Comparison of ENCODE assay signal across 1 cellular context in the genomic region with DNA sequence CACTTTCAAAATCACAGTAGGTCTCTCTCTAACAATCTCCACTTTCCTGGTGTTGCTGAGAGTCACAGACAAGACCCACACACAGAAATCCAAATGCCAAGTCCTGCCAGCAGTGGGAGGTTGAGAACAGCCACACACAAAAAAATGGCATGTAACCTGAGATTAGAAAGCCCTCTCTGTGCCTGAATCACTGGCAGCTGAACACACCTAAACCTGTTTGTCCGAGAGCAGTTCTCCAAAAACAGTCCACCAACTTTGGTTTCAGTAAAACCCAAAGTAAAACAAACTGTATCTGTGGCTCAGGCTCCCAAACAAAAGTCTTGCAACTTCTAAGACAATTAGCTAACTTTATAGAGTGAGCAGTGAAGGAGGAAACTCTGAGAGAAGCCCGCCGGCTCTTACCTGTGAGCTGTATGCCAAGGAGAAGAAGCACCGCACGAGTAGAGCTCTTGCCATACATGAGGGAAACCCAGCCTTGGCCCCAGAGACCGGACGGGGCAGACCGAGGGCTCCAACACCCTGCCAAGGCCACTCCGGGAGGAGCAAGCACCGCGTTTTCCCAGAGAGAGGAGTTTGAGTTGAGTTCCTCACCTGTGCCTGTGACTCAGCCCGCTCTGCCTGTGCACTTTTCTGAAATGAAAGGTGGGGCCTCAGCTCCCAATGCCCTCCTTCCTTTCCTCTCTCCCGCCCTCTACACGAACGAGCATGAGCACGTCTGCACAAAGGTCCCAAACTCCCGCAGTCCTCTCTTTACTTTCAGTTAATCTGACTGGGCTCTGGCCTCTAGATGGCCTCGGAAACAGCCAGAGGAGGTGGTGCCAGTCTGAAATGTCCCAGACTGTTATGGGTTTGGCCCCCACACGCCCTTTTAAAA.
TF ChIP-seq lines count a peak whose summit lies in the region.

A gene (minus strand): TSS at position 604 of the 874 bp plus-strand sequence. CDS start 144 bp downstream, at position 460.

TF ChIP-seq in HepG2, 621 proteins besides CTCF, POLR2A, EP300 and RAD21 (continued from another document and continues in another):
- TF ChIP-seq, protein P1, sequence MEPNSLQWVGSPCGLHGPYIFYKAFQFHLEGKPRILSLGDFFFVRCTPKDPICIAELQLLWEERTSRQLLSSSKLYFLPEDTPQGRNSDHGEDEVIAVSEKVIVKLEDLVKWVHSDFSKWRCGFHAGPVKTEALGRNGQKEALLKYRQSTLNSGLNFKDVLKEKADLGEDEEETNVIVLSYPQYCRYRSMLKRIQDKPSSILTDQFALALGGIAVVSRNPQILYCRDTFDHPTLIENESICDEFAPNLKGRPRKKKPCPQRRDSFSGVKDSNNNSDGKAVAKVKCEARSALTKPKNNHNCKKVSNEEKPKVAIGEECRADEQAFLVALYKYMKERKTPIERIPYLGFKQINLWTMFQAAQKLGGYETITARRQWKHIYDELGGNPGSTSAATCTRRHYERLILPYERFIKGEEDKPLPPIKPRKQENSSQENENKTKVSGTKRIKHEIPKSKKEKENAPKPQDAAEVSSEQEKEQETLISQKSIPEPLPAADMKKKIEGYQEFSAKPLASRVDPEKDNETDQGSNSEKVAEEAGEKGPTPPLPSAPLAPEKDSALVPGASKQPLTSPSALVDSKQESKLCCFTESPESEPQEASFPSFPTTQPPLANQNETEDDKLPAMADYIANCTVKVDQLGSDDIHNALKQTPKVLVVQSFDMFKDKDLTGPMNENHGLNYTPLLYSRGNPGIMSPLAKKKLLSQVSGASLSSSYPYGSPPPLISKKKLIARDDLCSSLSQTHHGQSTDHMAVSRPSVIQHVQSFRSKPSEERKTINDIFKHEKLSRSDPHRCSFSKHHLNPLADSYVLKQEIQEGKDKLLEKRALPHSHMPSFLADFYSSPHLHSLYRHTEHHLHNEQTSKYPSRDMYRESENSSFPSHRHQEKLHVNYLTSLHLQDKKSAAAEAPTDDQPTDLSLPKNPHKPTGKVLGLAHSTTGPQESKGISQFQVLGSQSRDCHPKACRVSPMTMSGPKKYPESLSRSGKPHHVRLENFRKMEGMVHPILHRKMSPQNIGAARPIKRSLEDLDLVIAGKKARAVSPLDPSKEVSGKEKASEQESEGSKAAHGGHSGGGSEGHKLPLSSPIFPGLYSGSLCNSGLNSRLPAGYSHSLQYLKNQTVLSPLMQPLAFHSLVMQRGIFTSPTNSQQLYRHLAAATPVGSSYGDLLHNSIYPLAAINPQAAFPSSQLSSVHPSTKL (CRISPR knock-in tag; IDR thresholded peaks at IDR 0.05): no peak
- TF ChIP-seq SMYD3 (CRISPR knock-in tag; IDR thresholded peaks at IDR 0.05) (no peak), YEATS4 (CRISPR knock-in tag; IDR thresholded peaks at IDR 0.05; ENCODE audit: borderline replicate concordance) (0 out of 2 replicates have a peak, but pooled peaks have one; percentile 21), NCOA2 (CRISPR knock-in tag; IDR thresholded peaks at IDR 0.05) (peak; percentile 30; the same call in 1 of the 2 replicates), GTF3A (CRISPR knock-in tag; conservative IDR thresholded peaks at IDR 0.05) (no peak), FOXJ3 (CRISPR knock-in tag; IDR thresholded peaks at IDR 0.05; ENCODE audit: borderline replicate concordance) (no peak), ZNF33A (CRISPR knock-in tag; IDR thresholded peaks at IDR 0.05; ENCODE audit: borderline replicate concordance) (no peak), HMG20A (CRISPR knock-in tag; IDR thresholded peaks at IDR 0.05; ENCODE audit: borderline replicate concordance) (no peak), ZNF230 (CRISPR knock-in tag; IDR thresholded peaks at IDR 0.05) (no peak), BRCA1 (CRISPR knock-in tag; IDR thresholded peaks at IDR 0.05) (no peak), GTF2F1 (IDR thresholded peaks at IDR 0.05; ENCODE audit: low read length) (no peak), ZNF670 (CRISPR knock-in tag; IDR thresholded peaks at IDR 0.05; ENCODE audit: borderline replicate concordance) (no peak), ZNF878 (CRISPR knock-in tag; IDR thresholded peaks at IDR 0.05) (no peak), ZNF468 (CRISPR knock-in tag; IDR thresholded peaks at IDR 0.05) (no peak), ZNF329 (CRISPR knock-in tag; IDR thresholded peaks at IDR 0.05; ENCODE audit: low read depth) (no peak), RFX1 (IDR thresholded peaks at IDR 0.05) (no peak), HIVEP1 (CRISPR knock-in tag; IDR thresholded peaks at IDR 0.05) (no peak; the same call in 1 of the 2 replicates), JUN (CRISPR knock-in tag; IDR thresholded peaks at IDR 0.05) (no peak), ELF3 (CRISPR knock-in tag; IDR thresholded peaks at IDR 0.05) (peak; percentile 16)
- TF ChIP-seq, protein P2, sequence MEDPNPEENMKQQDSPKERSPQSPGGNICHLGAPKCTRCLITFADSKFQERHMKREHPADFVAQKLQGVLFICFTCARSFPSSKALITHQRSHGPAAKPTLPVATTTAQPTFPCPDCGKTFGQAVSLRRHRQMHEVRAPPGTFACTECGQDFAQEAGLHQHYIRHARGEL (CRISPR knock-in tag; IDR thresholded peaks at IDR 0.05): no peak
- TF ChIP-seq, protein P3, sequence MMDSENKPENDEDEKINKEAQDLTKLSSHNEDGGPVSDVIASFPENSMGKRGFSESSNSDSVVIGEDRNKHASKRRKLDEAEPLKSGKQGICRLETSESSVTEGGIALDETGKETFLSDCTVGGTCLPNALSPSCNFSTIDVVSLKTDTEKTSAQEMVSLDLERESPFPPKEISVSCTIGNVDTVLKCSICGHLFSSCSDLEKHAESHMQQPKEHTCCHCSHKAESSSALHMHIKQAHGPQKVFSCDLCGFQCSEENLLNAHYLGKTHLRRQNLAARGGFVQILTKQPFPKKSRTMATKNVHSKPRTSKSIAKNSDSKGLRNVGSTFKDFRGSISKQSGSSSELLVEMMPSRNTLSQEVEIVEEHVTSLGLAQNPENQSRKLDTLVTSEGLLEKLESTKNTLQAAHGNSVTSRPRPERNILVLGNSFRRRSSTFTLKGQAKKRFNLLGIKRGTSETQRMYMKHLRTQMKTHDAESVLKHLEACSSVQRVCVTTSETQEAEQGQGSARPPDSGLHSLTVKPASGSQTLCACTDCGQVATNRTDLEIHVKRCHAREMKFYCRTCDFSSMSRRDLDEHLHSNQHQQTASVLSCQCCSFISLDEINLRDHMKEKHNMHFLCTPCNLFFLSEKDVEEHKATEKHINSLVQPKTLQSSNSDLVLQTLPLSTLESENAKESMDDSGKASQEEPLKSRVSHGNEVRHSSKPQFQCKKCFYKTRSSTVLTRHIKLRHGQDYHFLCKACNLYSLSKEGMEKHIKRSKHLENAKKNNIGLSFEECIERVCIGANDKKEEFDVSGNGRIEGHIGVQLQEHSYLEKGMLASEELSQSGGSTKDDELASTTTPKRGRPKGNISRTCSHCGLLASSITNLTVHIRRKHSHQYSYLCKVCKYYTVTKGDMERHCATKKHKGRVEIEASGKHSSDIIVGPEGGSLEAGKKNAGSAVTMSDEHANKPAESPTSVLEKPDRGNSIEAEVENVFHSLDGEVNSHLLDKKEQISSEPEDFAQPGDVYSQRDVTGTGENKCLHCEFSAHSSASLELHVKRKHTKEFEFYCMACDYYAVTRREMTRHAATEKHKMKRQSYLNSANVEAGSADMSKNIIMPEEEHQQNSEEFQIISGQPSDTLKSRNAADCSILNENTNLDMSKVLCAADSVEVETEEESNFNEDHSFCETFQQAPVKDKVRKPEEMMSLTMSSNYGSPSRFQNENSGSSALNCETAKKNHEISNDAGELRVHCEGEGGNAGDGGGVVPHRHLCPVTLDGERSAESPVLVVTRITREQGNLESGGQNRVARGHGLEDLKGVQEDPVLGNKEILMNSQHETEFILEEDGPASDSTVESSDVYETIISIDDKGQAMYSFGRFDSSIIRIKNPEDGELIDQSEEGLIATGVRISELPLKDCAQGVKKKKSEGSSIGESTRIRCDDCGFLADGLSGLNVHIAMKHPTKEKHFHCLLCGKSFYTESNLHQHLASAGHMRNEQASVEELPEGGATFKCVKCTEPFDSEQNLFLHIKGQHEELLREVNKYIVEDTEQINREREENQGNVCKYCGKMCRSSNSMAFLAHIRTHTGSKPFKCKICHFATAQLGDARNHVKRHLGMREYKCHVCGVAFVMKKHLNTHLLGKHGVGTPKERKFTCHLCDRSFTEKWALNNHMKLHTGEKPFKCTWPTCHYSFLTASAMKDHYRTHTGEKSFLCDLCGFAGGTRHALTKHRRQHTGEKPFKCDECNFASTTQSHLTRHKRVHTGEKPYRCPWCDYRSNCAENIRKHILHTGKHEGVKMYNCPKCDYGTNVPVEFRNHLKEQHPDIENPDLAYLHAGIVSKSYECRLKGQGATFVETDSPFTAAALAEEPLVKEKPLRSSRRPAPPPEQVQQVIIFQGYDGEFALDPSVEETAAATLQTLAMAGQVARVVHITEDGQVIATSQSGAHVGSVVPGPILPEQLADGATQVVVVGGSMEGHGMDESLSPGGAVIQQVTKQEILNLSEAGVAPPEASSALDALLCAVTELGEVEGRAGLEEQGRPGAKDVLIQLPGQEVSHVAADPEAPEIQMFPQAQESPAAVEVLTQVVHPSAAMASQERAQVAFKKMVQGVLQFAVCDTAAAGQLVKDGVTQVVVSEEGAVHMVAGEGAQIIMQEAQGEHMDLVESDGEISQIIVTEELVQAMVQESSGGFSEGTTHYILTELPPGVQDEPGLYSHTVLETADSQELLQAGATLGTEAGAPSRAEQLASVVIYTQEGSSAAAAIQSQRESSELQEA (CRISPR knock-in tag; IDR thresholded peaks at IDR 0.05; ENCODE audit: not compliant biosample characterization): no peak
- TF ChIP-seq, protein P4, sequence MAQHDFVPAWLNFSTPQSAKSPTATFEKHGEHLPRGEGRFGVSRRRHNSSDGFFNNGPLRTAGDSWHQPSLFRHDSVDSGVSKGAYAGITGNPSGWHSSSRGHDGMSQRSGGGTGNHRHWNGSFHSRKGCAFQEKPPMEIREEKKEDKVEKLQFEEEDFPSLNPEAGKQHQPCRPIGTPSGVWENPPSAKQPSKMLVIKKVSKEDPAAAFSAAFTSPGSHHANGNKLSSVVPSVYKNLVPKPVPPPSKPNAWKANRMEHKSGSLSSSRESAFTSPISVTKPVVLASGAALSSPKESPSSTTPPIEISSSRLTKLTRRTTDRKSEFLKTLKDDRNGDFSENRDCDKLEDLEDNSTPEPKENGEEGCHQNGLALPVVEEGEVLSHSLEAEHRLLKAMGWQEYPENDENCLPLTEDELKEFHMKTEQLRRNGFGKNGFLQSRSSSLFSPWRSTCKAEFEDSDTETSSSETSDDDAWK (CRISPR knock-in tag; IDR thresholded peaks at IDR 0.05): no peak
- TF ChIP-seq, protein P5, sequence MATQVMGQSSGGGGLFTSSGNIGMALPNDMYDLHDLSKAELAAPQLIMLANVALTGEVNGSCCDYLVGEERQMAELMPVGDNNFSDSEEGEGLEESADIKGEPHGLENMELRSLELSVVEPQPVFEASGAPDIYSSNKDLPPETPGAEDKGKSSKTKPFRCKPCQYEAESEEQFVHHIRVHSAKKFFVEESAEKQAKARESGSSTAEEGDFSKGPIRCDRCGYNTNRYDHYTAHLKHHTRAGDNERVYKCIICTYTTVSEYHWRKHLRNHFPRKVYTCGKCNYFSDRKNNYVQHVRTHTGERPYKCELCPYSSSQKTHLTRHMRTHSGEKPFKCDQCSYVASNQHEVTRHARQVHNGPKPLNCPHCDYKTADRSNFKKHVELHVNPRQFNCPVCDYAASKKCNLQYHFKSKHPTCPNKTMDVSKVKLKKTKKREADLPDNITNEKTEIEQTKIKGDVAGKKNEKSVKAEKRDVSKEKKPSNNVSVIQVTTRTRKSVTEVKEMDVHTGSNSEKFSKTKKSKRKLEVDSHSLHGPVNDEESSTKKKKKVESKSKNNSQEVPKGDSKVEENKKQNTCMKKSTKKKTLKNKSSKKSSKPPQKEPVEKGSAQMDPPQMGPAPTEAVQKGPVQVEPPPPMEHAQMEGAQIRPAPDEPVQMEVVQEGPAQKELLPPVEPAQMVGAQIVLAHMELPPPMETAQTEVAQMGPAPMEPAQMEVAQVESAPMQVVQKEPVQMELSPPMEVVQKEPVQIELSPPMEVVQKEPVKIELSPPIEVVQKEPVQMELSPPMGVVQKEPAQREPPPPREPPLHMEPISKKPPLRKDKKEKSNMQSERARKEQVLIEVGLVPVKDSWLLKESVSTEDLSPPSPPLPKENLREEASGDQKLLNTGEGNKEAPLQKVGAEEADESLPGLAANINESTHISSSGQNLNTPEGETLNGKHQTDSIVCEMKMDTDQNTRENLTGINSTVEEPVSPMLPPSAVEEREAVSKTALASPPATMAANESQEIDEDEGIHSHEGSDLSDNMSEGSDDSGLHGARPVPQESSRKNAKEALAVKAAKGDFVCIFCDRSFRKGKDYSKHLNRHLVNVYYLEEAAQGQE (IDR thresholded peaks at IDR 0.05; ENCODE audit: borderline replicate concordance in 1 of 2, low read depth in 1 of 2, low read length in 2 of 2): no peak
- TF ChIP-seq, protein P6, sequence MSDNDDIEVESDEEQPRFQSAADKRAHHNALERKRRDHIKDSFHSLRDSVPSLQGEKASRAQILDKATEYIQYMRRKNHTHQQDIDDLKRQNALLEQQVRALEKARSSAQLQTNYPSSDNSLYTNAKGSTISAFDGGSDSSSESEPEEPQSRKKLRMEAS (IDR thresholded peaks at IDR 0.05): peak; percentile 55; the same call in 1 of the 2 replicates
- TF ChIP-seq, protein P7, sequence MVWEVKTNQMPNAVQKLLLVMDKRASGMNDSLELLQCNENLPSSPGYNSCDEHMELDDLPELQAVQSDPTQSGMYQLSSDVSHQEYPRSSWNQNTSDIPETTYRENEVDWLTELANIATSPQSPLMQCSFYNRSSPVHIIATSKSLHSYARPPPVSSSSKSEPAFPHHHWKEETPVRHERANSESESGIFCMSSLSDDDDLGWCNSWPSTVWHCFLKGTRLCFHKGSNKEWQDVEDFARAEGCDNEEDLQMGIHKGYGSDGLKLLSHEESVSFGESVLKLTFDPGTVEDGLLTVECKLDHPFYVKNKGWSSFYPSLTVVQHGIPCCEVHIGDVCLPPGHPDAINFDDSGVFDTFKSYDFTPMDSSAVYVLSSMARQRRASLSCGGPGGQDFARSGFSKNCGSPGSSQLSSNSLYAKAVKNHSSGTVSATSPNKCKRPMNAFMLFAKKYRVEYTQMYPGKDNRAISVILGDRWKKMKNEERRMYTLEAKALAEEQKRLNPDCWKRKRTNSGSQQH (CRISPR knock-in tag; IDR thresholded peaks at IDR 0.05; ENCODE audit: low read depth): no peak
- TF ChIP-seq, protein P8, sequence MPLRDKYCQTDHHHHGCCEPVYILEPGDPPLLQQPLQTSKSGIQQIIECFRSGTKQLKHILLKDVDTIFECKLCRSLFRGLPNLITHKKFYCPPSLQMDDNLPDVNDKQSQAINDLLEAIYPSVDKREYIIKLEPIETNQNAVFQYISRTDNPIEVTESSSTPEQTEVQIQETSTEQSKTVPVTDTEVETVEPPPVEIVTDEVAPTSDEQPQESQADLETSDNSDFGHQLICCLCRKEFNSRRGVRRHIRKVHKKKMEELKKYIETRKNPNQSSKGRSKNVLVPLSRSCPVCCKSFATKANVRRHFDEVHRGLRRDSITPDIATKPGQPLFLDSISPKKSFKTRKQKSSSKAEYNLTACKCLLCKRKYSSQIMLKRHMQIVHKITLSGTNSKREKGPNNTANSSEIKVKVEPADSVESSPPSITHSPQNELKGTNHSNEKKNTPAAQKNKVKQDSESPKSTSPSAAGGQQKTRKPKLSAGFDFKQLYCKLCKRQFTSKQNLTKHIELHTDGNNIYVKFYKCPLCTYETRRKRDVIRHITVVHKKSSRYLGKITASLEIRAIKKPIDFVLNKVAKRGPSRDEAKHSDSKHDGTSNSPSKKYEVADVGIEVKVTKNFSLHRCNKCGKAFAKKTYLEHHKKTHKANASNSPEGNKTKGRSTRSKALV (CRISPR knock-in tag; IDR thresholded peaks at IDR 0.05): no peak
